8 cellular contexts compared by ENCODE assay signal in genomic region chr22:37230673-37231405, GRCh38. TPM values are rescaled to one million over a fixed set of nuclear protein-coding genes. Genes with fewer than 3 reads are reported as not detected.
DNase-seq lines count a peak whose midpoint lies in the region; ATAC-seq and TF ChIP-seq lines count a peak whose summit lies in the region.

No MANE protein-coding gene starts in this region.

- no peak for DNase-seq in OCI-LY7 (ENCODE audit: low spot score)
- DNase-seq in activated naive CD8-positive, alpha-beta T cell treated with anti-CD3 and anti-CD28 coated beads, Interleukin-2, amount 50 U/mL, for 16 hours (ENCODE audit: low read depth, low spot score): peak; percentile 58
- DNase-seq in stimulated activated CD8-positive, alpha-beta memory T cell treated with anti-CD3 and anti-CD28 coated beads, Interleukin-4, amount 100 ng/mL, for 48 hours: peak; percentile 91
- no peak for DNase-seq in erythroblast (lab: John Stamatoyannopoulos, UW)
- no peak for DNase-seq in NCI-H2227 (lab: John Stamatoyannopoulos, UW; ENCODE audit: unreplicated experiment)
- DNase-seq in GM19238 (ENCODE audit: insufficient read length, low spot score): no peak
- no peak for DNase-seq in occipital lobe (lab: John Stamatoyannopoulos, UW)

- peak overlapping the region; percentile 66 for H3K4me2 ChIP-seq in OCI-LY7 (ENCODE audit: low read length)

- H3K4me1 ChIP-seq in OCI-LY7 (ENCODE audit: insufficient read depth, low read length, poor library complexity, severe bottlenecking): peaks cover 83% of the 10 kb centered on the region

- TSS peak; percentile 29 for BruUV-seq in OCI-LY7 (replicated peaks; lab: Mats Ljungman, UMichigan)

- ATAC-seq in GM19438 (IDR thresholded peaks at IDR 0.05; ENCODE audit: low read depth, unreplicated experiment): peak; percentile 32

- no peaks in the 10 kb centered on the region for H3K9me2 ChIP-seq in OCI-LY7 (ENCODE audit: insufficient read depth, low read length)

- no peak for TF ChIP-seq CTCF in OCI-LY7 (conservative IDR thresholded peaks at IDR 0.05; ENCODE audit: low read length)

- peaks cover 4% of the 10 kb centered on the region for H4K20me1 ChIP-seq in OCI-LY7 (ENCODE audit: insufficient read depth, low read length)

- H3K4me3 ChIP-seq in OCI-LY7 (ENCODE audit: low read depth, low read length, poor library complexity, severe bottlenecking): peak overlapping the region; percentile 28

- peak overlapping the region; percentile 89 for H3K27ac ChIP-seq in OCI-LY7 (ENCODE audit: low read depth, low read length, poor library complexity, severe bottlenecking)

- no peak for TF ChIP-seq POLR2A in erythroblast (IDR thresholded peaks at IDR 0.05; ENCODE audit: low read length)

- H3K79me2 ChIP-seq in OCI-LY7 (ENCODE audit: insufficient read depth, low read depth, low read length): peaks cover 26% of the 10 kb centered on the region; the same call in 1 of the 2 replicates

- CTCF ChIA-PET in OCI-LY7 (lab: Charles Lee; ENCODE audit: unreplicated experiment): interaction anchor here (1.9 to 2.2 kb wide), 2 partner anchors 13 to 31 kb away, joined by 7 to 20 read pairs; partner anchors contain the start of gene RAC2

- POLR2A ChIA-PET in OCI-LY7 (lab: Charles Lee): interaction anchor here (1.6 to 3.3 kb wide), 4 partner anchors 12 to 31 kb away, joined by 5 to 26 read pairs (median 8); partner anchors contain the start of gene RAC2

- intact Hi-C loops in OCI-LY7 (cut with micrococcal nuclease; ENCODE audit: unreplicated experiment): loop anchor here (1.0 kb wide), 1 partner anchor 11 kb away; no protein-coding TSS in a partner anchor

- peaks cover 90% of the 10 kb centered on the region for H3K36me3 ChIP-seq in OCI-LY7 (ENCODE audit: insufficient read depth, low read length)

- H3K9me3 ChIP-seq in OCI-LY7 (ENCODE audit: low read length): no peaks in the 10 kb centered on the region

- H2AFZ ChIP-seq in OCI-LY7 (ENCODE audit: low read length): no peak overlapping the region

RNA-seq across cellular contexts. Expression of gene RAC2, which starts 13.2 kb away (rescaled TPM):
- total RNA-seq in OCI-LY7 (2014; rRNA removed; shearing (Covaris generic)): 91.5 and 142 TPM in 2 replicates
- total RNA-seq in OCI-LY7 (2022) (321 and 331 TPM in 2 replicates), occipital lobe (not detected)

RNA-seq across cellular contexts. Expression of gene SSTR3, which starts 18.6 kb away (rescaled TPM):
- 0.05 and 0.25 TPM in 2 replicates for total RNA-seq in OCI-LY7 (2014; rRNA removed; shearing (Covaris generic))
- total RNA-seq in OCI-LY7 (2022) (0.30 TPM in 2 replicates), occipital lobe (not detected)

RNA-seq across cellular contexts. Expression of gene C1QTNF6, which starts 42.8 kb away (rescaled TPM):
- 6.8 and 7.3 TPM in 2 replicates for total RNA-seq in OCI-LY7 (2014; rRNA removed; shearing (Covaris generic))
- total RNA-seq in OCI-LY7 (2022) (18.7 and 19.6 TPM in 2 replicates), occipital lobe (5.3 TPM)

RNA-seq across cellular contexts. Expression of gene CYTH4, which starts 51.5 kb away (rescaled TPM):
- total RNA-seq in OCI-LY7 (2014; rRNA removed; shearing (Covaris generic)): 20.6 and 35.0 TPM in 2 replicates
- total RNA-seq in OCI-LY7 (2022) (24.8 and 28.1 TPM in 2 replicates), occipital lobe (2.3 TPM)

Comparison
In these comparisons a context has a peak if more than half of its experiments do, and no peak if none do; other contexts are left out.
1. DNase-seq: peak in activated naive CD8-positive, alpha-beta T cell treated with anti-CD3 and anti-CD28 coated beads, Interleukin-2, amount 50 U/mL, for 16 hours (single experiment) and stimulated activated CD8-positive, alpha-beta memory T cell treated with anti-CD3 and anti-CD28 coated beads, Interleukin-4, amount 100 ng/mL, for 48 hours (single experiment); none in OCI-LY7 (single experiment), erythroblast (0 of 2), NCI-H2227 (single experiment), GM19238 (single experiment) and occipital lobe (single experiment).
2. RNA of gene RAC2, which starts 13.2 kb away (total RNA-seq): 91.5 to 331 TPM in OCI-LY7; not detected in occipital lobe (single experiment); every median in the first group is over 10 times any median in the second.